ENCODE assay signal across 8 cellular contexts in the genomic region with DNA sequence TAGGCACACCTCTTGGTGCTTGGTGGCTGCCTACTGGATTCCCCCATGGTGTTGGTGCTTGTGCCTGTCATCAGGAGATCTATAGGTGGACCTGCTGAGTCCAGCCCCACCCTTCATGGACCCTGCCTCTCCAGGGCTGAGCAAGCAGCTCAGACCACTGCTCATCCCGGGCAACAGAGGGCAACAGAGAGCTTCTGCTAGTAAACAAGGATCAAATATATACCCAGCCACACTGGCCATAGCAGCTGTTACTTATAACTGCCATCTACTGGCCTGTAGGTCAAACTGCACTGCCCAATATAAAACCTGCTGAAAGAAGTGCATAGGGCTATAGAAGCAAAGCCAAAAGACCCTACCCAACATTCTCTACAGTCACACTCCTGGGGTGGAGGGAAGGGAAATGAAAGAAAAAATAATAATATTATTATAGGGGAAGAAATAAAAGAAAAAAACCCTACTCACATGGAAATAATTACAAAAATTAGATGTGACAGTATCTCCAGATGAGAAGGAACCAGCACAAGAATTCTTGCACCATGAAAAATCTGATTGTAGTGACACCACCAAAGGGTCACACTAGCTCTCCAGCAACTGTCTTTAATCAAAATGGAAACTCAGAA. TPM values are rescaled to one million over a fixed set of nuclear protein-coding genes. Genes with fewer than 3 reads are reported as not detected.
A peak's percentile ranks its signal among the peaks of the same experiment; 100 is the strongest.
DNase-seq lines count a peak whose midpoint lies in the region; ATAC-seq, FAIRE-seq and TF ChIP-seq lines count a peak whose summit lies in the region.

No MANE protein-coding gene starts in this region.

- H3K4me3 ChIP-seq in OCI-LY3 (ENCODE audit: low read length), result no peak overlapping the region
- H3K4me3 ChIP-seq in neuronal stem cell (ENCODE audit: low read length in 2 of 2), result no peak overlapping the region

- peaks cover 0 to 5% (median 0%) of the 10 kb centered on the region in 3 donors for H3K36me3 Mint-ChIP-seq in immature natural killer cell

- H3K27me3 Mint-ChIP-seq in immature natural killer cell (ENCODE audit: low read depth in 3 of 3), result peaks cover 3 to 36% (median 11%) of the 10 kb centered on the region in 3 donors

- H4K91ac ChIP-seq in neuronal stem cell (ENCODE audit: low read depth, low read length, poor library complexity), result no peak overlapping the region

- H3K4me1 ChIP-seq in OCI-LY3 (ENCODE audit: low read length) (no peaks in the 10 kb centered on the region), neuronal stem cell (ENCODE audit: control insufficient read depth in 2 of 2, insufficient read depth in 1 of 2, low read depth in 1 of 2, low read length in 2 of 2) (no peaks in the 10 kb centered on the region)

- no peak overlapping the region for H3K4ac ChIP-seq in neuronal stem cell (ENCODE audit: low read length)

- H3K27me3 ChIP-seq in OCI-LY3 (ENCODE audit: low read depth, low read length) (peaks cover 17% of the 10 kb centered on the region), neuronal stem cell (ENCODE audit: control insufficient read depth in 3 of 3, insufficient read depth in 3 of 3, low read depth in 1 of 3, low read length in 3 of 3) (no peaks in the 10 kb centered on the region)

- H2BK5ac ChIP-seq in neuronal stem cell (ENCODE audit: low read length), result no peak overlapping the region

- H3K27ac Mint-ChIP-seq in immature natural killer cell, result no peak overlapping the region

- no peaks in the 10 kb centered on the region for H3K9me3 ChIP-seq in OCI-LY3 (ENCODE audit: insufficient read depth, low read length)
- peaks cover 12% of the 10 kb centered on the region in 2 donors for H3K9me3 ChIP-seq in neuronal stem cell (replicated peaks in 1 of 2; ENCODE audit: control insufficient read depth in 2 of 2, insufficient read depth in 1 of 2, low read depth in 1 of 2, low read length in 2 of 2)

- FAIRE-seq in D721Med (lab: Jason Lieb, UNC), result no peak

- H3K4me2 ChIP-seq in OCI-LY3 (ENCODE audit: low read length) (no peak overlapping the region), neuronal stem cell (ENCODE audit: insufficient read depth, low read length, poor library complexity, severe bottlenecking) (no peak overlapping the region)

- WGBS in neuronal stem cell (ENCODE audit: extremely low coverage in 2 of 2, insufficient read length in 2 of 2, insufficient replicate concordance in 1 of 2), 2 donors, result no CpG with 5 or more reads among the region's 1 CpG

- peak; percentile 67 for TF ChIP-seq CTCF in D721Med (IDR thresholded peaks at IDR 0.05; ENCODE audit: insufficient read depth, missing control alignments)
- TF ChIP-seq CTCF in OCI-LY3 (IDR thresholded peaks at IDR 0.05; ENCODE audit: low read depth, low read length), result peak; percentile 76

- no peaks in the 10 kb centered on the region for H3K4me1 Mint-ChIP-seq in immature natural killer cell

- no peak overlapping the region for H3K23ac ChIP-seq in neuronal stem cell (ENCODE audit: low read depth, low read length, poor library complexity)

- no peak overlapping the region for H2AFZ ChIP-seq in OCI-LY3 (ENCODE audit: low read depth, low read length)
- H2AFZ ChIP-seq in neuronal stem cell (ENCODE audit: low read length), result no peak overlapping the region

- H3K79me1 ChIP-seq in neuronal stem cell (ENCODE audit: low read depth, low read length), result no peaks in the 10 kb centered on the region

- H3K9me3 Mint-ChIP-seq in immature natural killer cell, result peaks cover 0 to 7% (median 3%) of the 10 kb centered on the region in 6 donors

- DNase-seq in D721Med (ENCODE audit: insufficient read length, low spot score) (no peak), activated T-helper 1 cell treated with Interleukin-2 at 50 U/mL for 16 hours (ENCODE audit: low read depth) (peak; percentile 22), immature natural killer cell (peak; percentile 72 to 74 (median 74)), neuronal stem cell (ENCODE audit: low spot score) (no peak)
- peak; percentile 5 to 18 for DNase-seq in stimulated activated CD8-positive, alpha-beta memory T cell treated with anti-CD3 and anti-CD28 coated beads, Interleukin-15, amount 100 ng/mL, for 4 hours (ENCODE audit: low read depth in 2 of 2)

- H2BK15ac ChIP-seq in neuronal stem cell (ENCODE audit: low read length), result no peak overlapping the region

- no peak overlapping the region for H3K14ac ChIP-seq in neuronal stem cell (ENCODE audit: low read length)

- H3K18ac ChIP-seq in neuronal stem cell (ENCODE audit: low read length), result no peak overlapping the region

- H4K8ac ChIP-seq in neuronal stem cell (ENCODE audit: low read depth, low read length), result no peak overlapping the region

- no peaks in the 10 kb centered on the region for H3K79me2 ChIP-seq in OCI-LY3 (ENCODE audit: low read length)

- no peak overlapping the region for H2BK12ac ChIP-seq in neuronal stem cell (ENCODE audit: low read length)

- no peak overlapping the region for H3K4me3 Mint-ChIP-seq in immature natural killer cell

- peak; percentile 99 for ATAC-seq in GM19397 (IDR thresholded peaks at IDR 0.05; ENCODE audit: unreplicated experiment)
- peak; percentile 100 for ATAC-seq in HG03378 (IDR thresholded peaks at IDR 0.05; ENCODE audit: unreplicated experiment)

- H3K27ac ChIP-seq in OCI-LY3 (ENCODE audit: low read length) (no peak overlapping the region), neuronal stem cell (replicated peaks; ENCODE audit: low read length) (no peak overlapping the region)

- no peak overlapping the region for H2AK5ac ChIP-seq in neuronal stem cell (ENCODE audit: low read depth, low read length)

- no peak overlapping the region for H3K9ac ChIP-seq in OCI-LY3 (ENCODE audit: low read length)
- no peak overlapping the region for H3K9ac ChIP-seq in neuronal stem cell (ENCODE audit: low read depth, low read length, poor library complexity)

- H3K36me3 ChIP-seq in OCI-LY3 (replicated peaks; ENCODE audit: low read depth, low read length) (no peaks in the 10 kb centered on the region), neuronal stem cell (replicated peaks in 1 of 2; ENCODE audit: control insufficient read depth in 2 of 2, insufficient read depth in 2 of 2, low read length in 2 of 2) (no peaks in the 10 kb centered on the region)

- no peaks in the 10 kb centered on the region for H4K20me1 ChIP-seq in OCI-LY3 (ENCODE audit: insufficient read depth, low read length)

- H2BK120ac ChIP-seq in neuronal stem cell (ENCODE audit: low read depth, low read length), result no peak overlapping the region

RNA-seq across cellular contexts. Expression of a gene that starts 54.9 kb away (rescaled TPM):
- 10 to 100 TPM; 32.6 to 67.8 (median 33.4) TPM for polyA plus RNA-seq in immature natural killer cell
- 12.8 TPM for polyA plus RNA-seq in neuronal stem cell (2013, experiment 1 of 2)
- polyA plus RNA-seq in neuronal stem cell (2013, experiment 2 of 2), result 12.7 TPM

Comparison
In these comparisons a context has a peak if more than half of its experiments do, and no peak if none do; other contexts are left out.
1. DNase-seq: peak in activated T-helper 1 cell treated with Interleukin-2 at 50 U/mL for 16 hours (single experiment), immature natural killer cell (3 of 3) and stimulated activated CD8-positive, alpha-beta memory T cell treated with anti-CD3 and anti-CD28 coated beads, Interleukin-15, amount 100 ng/mL, for 4 hours (2 of 2); none in D721Med (single experiment) and neuronal stem cell (single experiment).